2 cellular contexts compared by ENCODE assay signal in genomic region chr22:17157714-17158113, GRCh38.
TF ChIP-seq lines count a peak whose summit lies in the region.

No MANE protein-coding gene starts in this region.

TF ChIP-seq in SK-N-SH, 30 proteins besides CTCF, POLR2A, EP300 and RAD21 (continued from another document):
- TF ChIP-seq IRF3 (IDR thresholded peaks at IDR 0.05; ENCODE audit: low read depth, low read length) (no peak), RFX5 (IDR thresholded peaks at IDR 0.05; ENCODE audit: low read length) (no peak), ELF1 (IDR thresholded peaks at IDR 0.05) (no peak), PBX3 (IDR thresholded peaks at IDR 0.05) (no peak), FOXM1 (IDR thresholded peaks at IDR 0.05; ENCODE audit: low read depth) (no peak), CHD2 (IDR thresholded peaks at IDR 0.05; ENCODE audit: low read length, partially characterized antibody) (no peak), RXRA (IDR thresholded peaks at IDR 0.05; ENCODE audit: borderline replicate concordance, low read depth) (no peak), FOXJ3 (CRISPR knock-in tag; IDR thresholded peaks at IDR 0.05) (no peak), GATA2 (CRISPR knock-in tag; IDR thresholded peaks at IDR 0.05) (no peak), USF1 (IDR thresholded peaks at IDR 0.05; ENCODE audit: borderline replicate concordance, low read depth) (no peak), SMC3 (IDR thresholded peaks at IDR 0.05; ENCODE audit: low read depth, low read length) (no peak), TCF12 (IDR thresholded peaks at IDR 0.05) (no peak), EZH2phosphoT487 (IDR thresholded peaks at IDR 0.05; ENCODE audit: borderline replicate concordance, low read depth) (no peak)
- TF ChIP-seq, protein P1, sequence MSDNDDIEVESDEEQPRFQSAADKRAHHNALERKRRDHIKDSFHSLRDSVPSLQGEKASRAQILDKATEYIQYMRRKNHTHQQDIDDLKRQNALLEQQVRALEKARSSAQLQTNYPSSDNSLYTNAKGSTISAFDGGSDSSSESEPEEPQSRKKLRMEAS (IDR thresholded peaks at IDR 0.05; ENCODE audit: low read depth), result no peak
- TF ChIP-seq, protein P2, sequence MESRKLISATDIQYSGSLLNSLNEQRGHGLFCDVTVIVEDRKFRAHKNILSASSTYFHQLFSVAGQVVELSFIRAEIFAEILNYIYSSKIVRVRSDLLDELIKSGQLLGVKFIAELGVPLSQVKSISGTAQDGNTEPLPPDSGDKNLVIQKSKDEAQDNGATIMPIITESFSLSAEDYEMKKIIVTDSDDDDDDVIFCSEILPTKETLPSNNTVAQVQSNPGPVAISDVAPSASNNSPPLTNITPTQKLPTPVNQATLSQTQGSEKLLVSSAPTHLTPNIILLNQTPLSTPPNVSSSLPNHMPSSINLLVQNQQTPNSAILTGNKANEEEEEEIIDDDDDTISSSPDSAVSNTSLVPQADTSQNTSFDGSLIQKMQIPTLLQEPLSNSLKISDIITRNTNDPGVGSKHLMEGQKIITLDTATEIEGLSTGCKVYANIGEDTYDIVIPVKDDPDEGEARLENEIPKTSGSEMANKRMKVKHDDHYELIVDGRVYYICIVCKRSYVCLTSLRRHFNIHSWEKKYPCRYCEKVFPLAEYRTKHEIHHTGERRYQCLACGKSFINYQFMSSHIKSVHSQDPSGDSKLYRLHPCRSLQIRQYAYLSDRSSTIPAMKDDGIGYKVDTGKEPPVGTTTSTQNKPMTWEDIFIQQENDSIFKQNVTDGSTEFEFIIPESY (IDR thresholded peaks at IDR 0.05; ENCODE audit: borderline replicate concordance, low read depth), result no peak

TF ChIP-seq in SK-N-SH treated with all-trans-retinoic acid at 6 μM for 48 hours, 23 proteins besides CTCF, POLR2A, EP300 and RAD21 (continued from another document):
- TF ChIP-seq, protein P3, sequence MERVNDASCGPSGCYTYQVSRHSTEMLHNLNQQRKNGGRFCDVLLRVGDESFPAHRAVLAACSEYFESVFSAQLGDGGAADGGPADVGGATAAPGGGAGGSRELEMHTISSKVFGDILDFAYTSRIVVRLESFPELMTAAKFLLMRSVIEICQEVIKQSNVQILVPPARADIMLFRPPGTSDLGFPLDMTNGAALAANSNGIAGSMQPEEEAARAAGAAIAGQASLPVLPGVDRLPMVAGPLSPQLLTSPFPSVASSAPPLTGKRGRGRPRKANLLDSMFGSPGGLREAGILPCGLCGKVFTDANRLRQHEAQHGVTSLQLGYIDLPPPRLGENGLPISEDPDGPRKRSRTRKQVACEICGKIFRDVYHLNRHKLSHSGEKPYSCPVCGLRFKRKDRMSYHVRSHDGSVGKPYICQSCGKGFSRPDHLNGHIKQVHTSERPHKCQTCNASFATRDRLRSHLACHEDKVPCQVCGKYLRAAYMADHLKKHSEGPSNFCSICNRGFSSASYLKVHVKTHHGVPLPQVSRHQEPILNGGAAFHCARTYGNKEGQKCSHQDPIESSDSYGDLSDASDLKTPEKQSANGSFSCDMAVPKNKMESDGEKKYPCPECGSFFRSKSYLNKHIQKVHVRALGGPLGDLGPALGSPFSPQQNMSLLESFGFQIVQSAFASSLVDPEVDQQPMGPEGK (CRISPR knock-in tag; IDR thresholded peaks at IDR 0.05; ENCODE audit: borderline replicate concordance), result no peak
- TF ChIP-seq ZNF565 (CRISPR knock-in tag; conservative IDR thresholded peaks at IDR 0.05; ENCODE audit: low read depth), result no peak
- TF ChIP-seq ESRRG (CRISPR knock-in tag; IDR thresholded peaks at IDR 0.05), result no peak
- no peak for TF ChIP-seq BACH2 (CRISPR knock-in tag; IDR thresholded peaks at IDR 0.05; ENCODE audit: borderline replicate concordance)
